In genomic region chr7:48168159-48168558, GRCh38 we compare ENCODE assay signal across 13 cellular contexts. TPM values are rescaled to one million over a fixed set of nuclear protein-coding genes. Genes with fewer than 3 reads are reported as not detected.
DNase-seq lines count a peak whose midpoint lies in the region; ATAC-seq and TF ChIP-seq lines count a peak whose summit lies in the region.
"Had no signal": no experiment of that assay in that cellular context is flagged by ENCODE, and none has a peak within 500 bp of the region (broad histone marks: within the 10 kb centered on the region; RNA-seq: fewer than 3 reads in every experiment).

No MANE protein-coding gene starts in this region.

- H3K4ac ChIP-seq in IMR-90 (ENCODE audit: low read depth, low read length), result no peak overlapping the region

- in situ Hi-C loops in IMR-90 (cut with MboI; ENCODE audit: low sequenced_read_pairs) (no loop called here), brain microvascular endothelial cell (cut with HindIII; ENCODE audit: low pct_ligation_motif_present, low sequenced_read_pairs) (no loop called here)

- H3K9me3 ChIP-seq in IMR-90 (ENCODE audit: control insufficient read depth, insufficient read depth, low read length), result peaks cover 2% of the 10 kb centered on the region; the same call in 1 of the 2 replicates
- H3K9me3 ChIP-seq: right lobe of liver had no signal

- no peak overlapping the region for H3K56ac ChIP-seq in IMR-90 (ENCODE audit: extremely low read depth, insufficient read depth, low read length)

- H3K4me3 ChIP-seq in BJ (ENCODE audit: low read depth, low read length) (no peak overlapping the region), IMR-90 (ENCODE audit: insufficient read depth, low read depth, low read length) (no peak overlapping the region), brain microvascular endothelial cell (ENCODE audit: low read depth, low read length) (no peak overlapping the region)
- H3K4me3 ChIP-seq: right lobe of liver had no signal

- no CpG with 5 or more reads among the region's 2 CpGs for WGBS in IMR-90 (ENCODE audit: extremely low coverage in 2 of 2, insufficient read length in 1 of 2), 2 experiments

- TF ChIP-seq CTCF in BJ (IDR thresholded peaks at IDR 0.05; ENCODE audit: insufficient read depth, low read depth, low read length) (peak; percentile 27; the same call in 1 of the 2 replicates), IMR-90 (conservative IDR thresholded peaks at IDR 0.05; ENCODE audit: low read depth, low read length) (peak; percentile 30; the same call in 1 of the 2 replicates), brain microvascular endothelial cell (IDR thresholded peaks at IDR 0.05; ENCODE audit: low read depth, low read length, missing control alignments) (peak; percentile 37)

- intact Hi-C loops in IMR-90 (cut with micrococcal nuclease), result no loop called here

- H4K5ac ChIP-seq in IMR-90 (ENCODE audit: low read depth, low read length), result no peak overlapping the region

- H2BK20ac ChIP-seq in IMR-90 (ENCODE audit: low read depth, low read length), result no peak overlapping the region

- BruUV-seq in IMR-90 (replicated peaks; lab: Mats Ljungman, UMichigan), result no TSS peak

- dilution Hi-C loops in IMR-90 (cut with HindIII; ENCODE audit: low sequenced_read_pairs, unreplicated experiment), result no loop called here

- ATAC-seq in IMR-90 (ENCODE audit: low read depth), result no peak; the same call in 1 of the 2 replicates
- ATAC-seq in GM19463 (IDR thresholded peaks at IDR 0.05; ENCODE audit: unreplicated experiment), result no peak
- ATAC-seq: right lobe of liver; stimulated activated naive CD8-positive, alpha-beta T cell treated with anti-CD3 and anti-CD28 coated beads, Interleukin-15, amount 100 ng/mL, for 72 hours had no signal

- H2BK120ac ChIP-seq in IMR-90 (ENCODE audit: low read depth, low read length), result no peak overlapping the region

- no peaks in the 10 kb centered on the region for H3K9me1 ChIP-seq in IMR-90 (ENCODE audit: insufficient read depth, low read length)

- H2BK15ac ChIP-seq in IMR-90 (ENCODE audit: low read depth, low read length), result no peak overlapping the region

- H3K27ac ChIP-seq in IMR-90 (ENCODE audit: insufficient read depth, low read length) (no peak overlapping the region), brain microvascular endothelial cell (no peak overlapping the region), substantia nigra (ENCODE audit: low read depth, low read length, poor library complexity, severe bottlenecking) (no peak overlapping the region)
- H3K27ac ChIP-seq: right lobe of liver had no signal

- no peak overlapping the region for H3K18ac ChIP-seq in IMR-90 (ENCODE audit: low read depth, low read length)

- no peak overlapping the region for H2AK5ac ChIP-seq in IMR-90 (ENCODE audit: low read depth, low read length)

- H2BK5ac ChIP-seq in IMR-90 (ENCODE audit: low read depth, low read length, poor library complexity, severe bottlenecking), result no peak overlapping the region

- H3K27me3 ChIP-seq in BJ (ENCODE audit: control insufficient read depth, insufficient read depth, low read length) (no peaks in the 10 kb centered on the region), IMR-90 (ENCODE audit: control insufficient read depth, insufficient read depth, low read length) (peaks cover 2% of the 10 kb centered on the region; the same call in 1 of the 2 replicates), brain microvascular endothelial cell (replicated peaks) (no peaks in the 10 kb centered on the region)
- H3K27me3 ChIP-seq: right lobe of liver had no signal

- H4K20me1 ChIP-seq in IMR-90 (ENCODE audit: insufficient read depth, low read length), result no peaks in the 10 kb centered on the region

- H4K91ac ChIP-seq in IMR-90 (ENCODE audit: insufficient read depth, low read depth, low read length), result no peak overlapping the region

- no peaks in the 10 kb centered on the region for H3K79me1 ChIP-seq in IMR-90 (ENCODE audit: low read depth in 1 of 2, low read length in 2 of 2)

- no peak overlapping the region for H2AK9ac ChIP-seq in IMR-90 (replicated peaks; ENCODE audit: low read depth, low read length, poor library complexity)

- TF ChIP-seq RAD21 in IMR-90 (IDR thresholded peaks at IDR 0.05; ENCODE audit: low read length), result peak; percentile 29; the same call in 1 of the 2 replicates

- H3K36me3 ChIP-seq in BJ (ENCODE audit: control insufficient read depth, insufficient read depth, low read length) (no peaks in the 10 kb centered on the region), IMR-90 (ENCODE audit: control insufficient read depth, insufficient read depth, low read length) (no peaks in the 10 kb centered on the region), brain microvascular endothelial cell (replicated peaks) (no peaks in the 10 kb centered on the region)
- H3K36me3 ChIP-seq: right lobe of liver had no signal

- no peak overlapping the region for H3K4me2 ChIP-seq in IMR-90 (ENCODE audit: low read depth, low read length)

- DNase-seq in BJ (ENCODE audit: low read depth) (no peak), IMR-90 (peak; percentile 55), brain microvascular endothelial cell (peak; percentile 71), kidney glomerular epithelial cell (lab: John Stamatoyannopoulos, UW) (peak; percentile 19), C1 segment of cervical spinal cord (lab: John Stamatoyannopoulos, UW) (no peak), NCI-H1436 treated with DMSO at 0.1 percent for 48 hours (lab: John Stamatoyannopoulos, UW) (no peak), substantia nigra (lab: John Stamatoyannopoulos, UW) (no peak)
- DNase-seq: activated CD4-positive, alpha-beta T cell treated with anti-CD3 and anti-CD28 coated beads, Interleukin-2, amount 50 U/mL, for 1 hour; CD4-positive, CD25-positive, alpha-beta regulatory T cell; NCI-H1436; right lobe of liver; stimulated activated naive CD8-positive, alpha-beta T cell treated with anti-CD3 and anti-CD28 coated beads, Interleukin-15, amount 100 ng/mL, for 72 hours had no signal

- TF ChIP-seq POLR2A in IMR-90 (IDR thresholded peaks at IDR 0.05; ENCODE audit: low read depth, low read length), result no peak

- peaks cover 3% of the 10 kb centered on the region; the same call in 1 of the 2 replicates for H3K4me1 ChIP-seq in IMR-90 (ENCODE audit: control insufficient read depth, insufficient read depth, low read length)
- H3K4me1 ChIP-seq: right lobe of liver had no signal

- no peak overlapping the region for H3K14ac ChIP-seq in IMR-90 (replicated peaks; ENCODE audit: low read depth, low read length)

- H3K23ac ChIP-seq in IMR-90 (ENCODE audit: low read depth, low read length), result no peak overlapping the region

- no peak overlapping the region for H4K8ac ChIP-seq in IMR-90 (ENCODE audit: low read depth in 2 of 2, low read length in 2 of 2)

- CTCF ChIA-PET in BJ (lab: Yijun Ruan, JAX), result interaction anchor here (0.7 to 2.6 kb wide), 4 partner anchors 12 to 87 kb away, joined by 3 to 9 read pairs (median 4); no protein-coding TSS in a partner anchor
- CTCF ChIA-PET in IMR-90 (lab: Yijun Ruan, JAX), result interaction anchor here (1.0 kb wide), 1 partner anchor 131 kb away, joined by 3 read pairs; no protein-coding TSS in a partner anchor

- H3K9ac ChIP-seq in IMR-90 (ENCODE audit: low read depth, low read length), result no peak overlapping the region

- POLR2A ChIA-PET in BJ (lab: Charles Lee), result no interaction called here
- POLR2A ChIA-PET in IMR-90 (lab: Charles Lee; ENCODE audit: unreplicated experiment), result no interaction called here

- H2AFZ ChIP-seq in IMR-90 (replicated peaks; ENCODE audit: low read length, poor library complexity), result no peak overlapping the region

TF ChIP-seq in IMR-90, 13 proteins besides CTCF, POLR2A, EP300 and RAD21:
- no peak for TF ChIP-seq MXI1 (IDR thresholded peaks at IDR 0.05; ENCODE audit: borderline replicate concordance, low read depth, low read length)
- no peak for TF ChIP-seq SMC3 (IDR thresholded peaks at IDR 0.05; ENCODE audit: low read depth, low read length)
- no peak for TF ChIP-seq BHLHE40 (IDR thresholded peaks at IDR 0.05; ENCODE audit: low read depth, low read length)
- TF ChIP-seq MAZ (IDR thresholded peaks at IDR 0.05; ENCODE audit: borderline replicate concordance, low read depth, low read length), result no peak
- no peak for TF ChIP-seq USF2 (IDR thresholded peaks at IDR 0.05; ENCODE audit: low read depth, low read length)
- no peak for TF ChIP-seq RFX5 (IDR thresholded peaks at IDR 0.05; ENCODE audit: low read depth, low read length)
- TF ChIP-seq ELK1 (IDR thresholded peaks at IDR 0.05; ENCODE audit: borderline replicate concordance, low read depth, low read length), result no peak
- no peak for TF ChIP-seq NFE2L2 (IDR thresholded peaks at IDR 0.05; ENCODE audit: low read depth, low read length)
- no peak for TF ChIP-seq FOS (IDR thresholded peaks at IDR 0.05; ENCODE audit: low read depth, low read length)
- no peak for TF ChIP-seq CHD1 (IDR thresholded peaks at IDR 0.05; ENCODE audit: low read depth, low read length)
- no peak for TF ChIP-seq MAFK (IDR thresholded peaks at IDR 0.05; ENCODE audit: low read depth, low read length)
- TF ChIP-seq RCOR1 (IDR thresholded peaks at IDR 0.05; ENCODE audit: insufficient replicate concordance, low read length), result no peak
- no peak for TF ChIP-seq CEBPB (IDR thresholded peaks at IDR 0.05; ENCODE audit: low read depth, low read length)

RNA-seq across cellular contexts. Expression of gene ABCA13, which starts 3.1 kb away (rescaled TPM):
- polyA plus RNA-seq in BJ (2011; rRNA removed) (0.15 and 0.34 TPM in 2 replicates), IMR-90 (2012; rRNA removed) (0.04 and 0.07 TPM in 2 replicates)
- polyA minus RNA-seq in BJ (2011; rRNA and poly(A)+ RNA removed), result 0.28 and 0.72 TPM in 2 replicates
- total RNA-seq in IMR-90 (2012; rRNA removed), result under 0.01 TPM in 2 replicates
- 0.01 and 0.02 TPM in 2 replicates for polyA plus RNA-seq in IMR-90 (2012; cell fraction: cytosol; rRNA removed)
- polyA plus RNA-seq in IMR-90 (2012; cell fraction: nucleus; rRNA removed; ENCODE audit: low replicate concordance), result 0.01 and 0.06 TPM in 2 replicates
- polyA plus RNA-seq: CD4-positive, CD25-positive, alpha-beta regulatory T cell had no signal

Comparison
In these comparisons a context has a peak if more than half of its experiments do, and no peak if none do; other contexts are left out.
1. DNase-seq: peak in IMR-90 (single experiment), brain microvascular endothelial cell (single experiment) and kidney glomerular epithelial cell (single experiment); none in BJ (single experiment), C1 segment of cervical spinal cord (0 of 14), NCI-H1436 treated with DMSO at 0.1 percent for 48 hours (single experiment) and substantia nigra (0 of 49).
2. Peak in every context shown above with its lines, with median percentiles within 50 percentile points of each other: CTCF ChIP-seq.